In genomic region chr6:7052441-7052936, GRCh38 we compare ENCODE assay signal across 2 cellular contexts.
TF ChIP-seq lines count a peak whose summit lies in the region.

No MANE protein-coding gene starts in this region.

TF ChIP-seq in SK-N-SH, 30 proteins besides CTCF, POLR2A, EP300 and RAD21:
- TF ChIP-seq PBX3 (IDR thresholded peaks at IDR 0.05) (no peak), POLR2AphosphoS5 (IDR thresholded peaks at IDR 0.05; ENCODE audit: low read depth, low read length) (no peak), RFX5 (IDR thresholded peaks at IDR 0.05; ENCODE audit: low read length) (no peak), NFIC (IDR thresholded peaks at IDR 0.05; ENCODE audit: borderline replicate concordance) (no peak), MAX (IDR thresholded peaks at IDR 0.05; ENCODE audit: low read depth) (no peak), TEAD4 (IDR thresholded peaks at IDR 0.05; ENCODE audit: borderline replicate concordance, insufficient read depth) (no peak), FOXM1 (IDR thresholded peaks at IDR 0.05; ENCODE audit: low read depth) (no peak), GATA2 (CRISPR knock-in tag; IDR thresholded peaks at IDR 0.05) (no peak), IRF3 (IDR thresholded peaks at IDR 0.05; ENCODE audit: low read depth, low read length) (no peak), JUND (IDR thresholded peaks at IDR 0.05) (no peak), CHD2 (IDR thresholded peaks at IDR 0.05; ENCODE audit: low read length, partially characterized antibody) (no peak), USF2 (IDR thresholded peaks at IDR 0.05; ENCODE audit: borderline replicate concordance, low read depth, low read length) (no peak)

TF ChIP-seq in H1, 55 proteins besides CTCF, POLR2A, EP300 and RAD21:
- TF ChIP-seq CHD1 (IDR thresholded peaks at IDR 0.05; ENCODE audit: low read depth, low read length) (no peak), EGR1 (IDR thresholded peaks at IDR 0.05; ENCODE audit: borderline replicate concordance, low read depth, low read length) (no peak), E2F6 (IDR thresholded peaks at IDR 0.05) (no peak), SIRT6 (IDR thresholded peaks at IDR 0.05; ENCODE audit: low read length) (no peak), CHD7 (IDR thresholded peaks at IDR 0.05; ENCODE audit: insufficient replicate concordance, low read length) (no peak), HDAC2 (IDR thresholded peaks at IDR 0.05; ENCODE audit: borderline replicate concordance in 1 of 2, low read depth in 2 of 2, low read length in 2 of 2) (no peak; a peak in 1 of 4 replicates), GABPA (IDR thresholded peaks at IDR 0.05; ENCODE audit: borderline replicate concordance, insufficient read depth, low read length) (no peak), RNF2 (IDR thresholded peaks at IDR 0.05; ENCODE audit: borderline replicate concordance, low read depth, low read length, missing control alignments, poor library complexity, severe bottlenecking) (peak; percentile 24), MAX (IDR thresholded peaks at IDR 0.05) (no peak), NANOG (IDR thresholded peaks at IDR 0.05; ENCODE audit: insufficient read depth, low read depth, low read length, poor library complexity, severe bottlenecking) (no peak), MAFK (IDR thresholded peaks at IDR 0.05; ENCODE audit: low read depth, low read length) (no peak), SIN3A (conservative IDR thresholded peaks at IDR 0.05 in 1 of 2, IDR thresholded peaks at IDR 0.05 in 1 of 2; ENCODE audit: low read depth in 1 of 2, low read length in 2 of 2) (0 out of 4 replicates have a peak, but pooled peaks of 1 of the 2 experiments have one; percentile 43), SAP30 (IDR thresholded peaks at IDR 0.05; ENCODE audit: insufficient read depth, insufficient replicate concordance, low read length) (peak; percentile 39), BCL11A (IDR thresholded peaks at IDR 0.05; ENCODE audit: low read depth in 2 of 2, low read length in 2 of 2) (no peak), TEAD4 (IDR thresholded peaks at IDR 0.05; ENCODE audit: low read depth, low read length) (peak; percentile 56), ATF2 (IDR thresholded peaks at IDR 0.05; ENCODE audit: low read length) (0 out of 2 replicates have a peak, but pooled peaks have one; percentile 28), CBX5 (IDR thresholded peaks at IDR 0.05; ENCODE audit: low read depth, low read length) (no peak), KDM4A (IDR thresholded peaks at IDR 0.05; ENCODE audit: low read depth, low read length, severe bottlenecking) (no peak)
TF ChIP-seq in H1: peak in this region for 5.
